ENCODE assay signal across 9 cellular contexts in the genomic region with DNA sequence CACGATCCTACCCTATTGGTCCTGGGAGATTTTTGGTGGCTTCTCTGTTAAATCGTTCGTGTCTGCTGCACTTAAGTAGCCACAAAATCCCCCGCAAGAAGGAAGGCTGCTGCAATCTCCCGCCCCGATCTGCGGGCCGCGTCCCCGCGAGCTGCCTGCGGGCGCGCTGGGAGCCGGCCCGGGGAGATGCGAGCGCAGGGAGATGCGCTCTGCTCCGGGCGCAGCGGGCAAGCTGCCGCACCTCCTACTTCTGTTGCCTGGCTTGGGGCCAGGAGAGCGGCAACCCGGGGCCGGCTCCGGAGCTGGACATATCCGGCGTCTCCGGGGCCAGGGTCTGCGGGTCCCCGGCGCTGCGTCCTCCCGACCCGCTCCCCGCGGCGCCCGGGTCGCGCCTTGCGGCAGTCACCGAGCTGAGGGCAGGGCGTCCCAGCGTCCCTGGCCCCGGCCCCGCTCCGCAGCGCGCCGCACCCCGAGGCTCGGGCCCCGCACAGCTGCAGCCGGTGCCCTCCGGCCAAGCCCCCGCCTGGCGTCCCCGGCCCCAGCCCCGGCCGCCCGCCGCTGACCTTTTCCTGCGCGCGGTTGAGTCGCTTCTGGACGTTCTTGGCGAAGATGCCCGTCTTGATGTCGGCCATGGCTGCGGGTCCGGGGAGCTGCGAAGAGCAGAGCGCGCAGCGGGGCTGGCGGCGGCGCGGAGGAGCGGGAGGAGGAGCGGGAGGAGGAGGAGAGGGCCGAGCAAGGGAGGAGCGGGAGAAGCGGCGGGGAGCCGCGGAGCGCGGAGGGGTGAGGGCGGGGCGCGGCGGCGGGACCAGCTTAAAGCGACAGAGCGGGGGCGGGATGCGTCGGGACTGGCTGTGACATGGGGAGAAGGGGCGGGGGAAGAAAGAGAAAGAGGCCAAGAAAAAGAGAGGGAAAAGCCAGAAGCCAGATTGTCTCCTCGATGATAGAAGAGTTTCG. TPM values are rescaled to one million over a fixed set of nuclear protein-coding genes. Genes with fewer than 3 reads are reported as not detected.
DNase-seq lines count a peak whose midpoint lies in the region; ATAC-seq and TF ChIP-seq lines count a peak whose summit lies in the region.
"Had no signal": no experiment of that assay in that cellular context is flagged by ENCODE, and none has a peak within 500 bp of the region (broad histone marks: within the 10 kb centered on the region; RNA-seq: fewer than 3 reads in every experiment).

A gene (minus strand): TSS at position 654 of the 954 bp plus-strand sequence. CDS start 22 bp downstream, at position 632.

- H3K27me3 ChIP-seq in SJSA1 (replicated peaks) (peaks cover 29% of the 10 kb centered on the region), left lung (peaks cover 18 to 72% of the 10 kb centered on the region in 2 donors)

- peak; percentile 81 for ATAC-seq in left lung

- H3K9me3 ChIP-seq in SJSA1 (replicated peaks) (no peaks in the 10 kb centered on the region), left lung (no peaks in the 10 kb centered on the region)

- H3K36me3 ChIP-seq in SJSA1 = no peaks in the 10 kb centered on the region
- H3K36me3 ChIP-seq in left lung = no peaks in the 10 kb centered on the region

- peak; percentile 53 for DNase-seq in activated CD4-positive, alpha-beta T cell treated with anti-CD3 and anti-CD28 coated beads for 48 hours
- no peak for DNase-seq in activated CD4-positive, alpha-beta T cell treated with anti-CD3 and anti-CD28 coated beads, Interleukin-2, amount 50 U/mL, for 4 hours
- no peak for DNase-seq in SJSA1 (ENCODE audit: low read depth in 1 of 2, low spot score in 2 of 2)
- peak; percentile 19 for DNase-seq in dermis blood vessel endothelial cell
- peak; percentile 51 to 88 for DNase-seq in left lung
- DNase-seq in stimulated activated CD4-positive, alpha-beta T cell treated with anti-CD3 and anti-CD28 coated beads, Interleukin-2, amount 100 ng/mL, for 24 hours = peak; percentile 21 to 63
- no peak for DNase-seq in OCI-M2 (lab: John Stamatoyannopoulos, UW; ENCODE audit: unreplicated experiment)
- no peak for DNase-seq in NCI-H1436 treated with DMSO at 0.1 percent for 48 hours (lab: John Stamatoyannopoulos, UW)

- intact Hi-C loops in left lung (cut with DNase I) = no loop called here

- no peak for TF ChIP-seq CTCF in left lung (IDR thresholded peaks at IDR 0.05)

- H3K4me3 ChIP-seq in SJSA1 (peak within 1 kb of the TSS; percentile 28), left lung (peak within 1 kb of the TSS; percentile 21 to 48)

- H3K27ac ChIP-seq in SJSA1 (no peak within 1 kb of the TSS), left lung (no peak within 1 kb of the TSS)
- H3K27ac ChIP-seq: VCaP had no signal

- peaks cover 4% of the 10 kb centered on the region; the same call in 1 of the 2 replicates for H3K4me1 ChIP-seq in SJSA1 (replicated peaks)
- peaks cover 0 to 14% of the 10 kb centered on the region in 2 donors for H3K4me1 ChIP-seq in left lung

RNA-seq across cellular contexts. Expression of the gene that starts here (rescaled TPM):
- total RNA-seq in SJSA1 (2014; rRNA removed; shearing (Covaris generic)) = not detected in 2 replicates
- total RNA-seq in dermis blood vessel endothelial cell (not detected in 2 replicates), left lung (1 to 10 TPM in 1 of 2 donors, under 1 TPM in 1; 0.90 to 4.8 TPM)

Comparison
In these comparisons a context has a peak if more than half of its experiments do, and no peak if none do; other contexts are left out.
1. DNase-seq: peak in activated CD4-positive, alpha-beta T cell treated with anti-CD3 and anti-CD28 coated beads for 48 hours (single experiment), left lung (2 of 2) and stimulated activated CD4-positive, alpha-beta T cell treated with anti-CD3 and anti-CD28 coated beads, Interleukin-2, amount 100 ng/mL, for 24 hours (2 of 2); none in activated CD4-positive, alpha-beta T cell treated with anti-CD3 and anti-CD28 coated beads, Interleukin-2, amount 50 U/mL, for 4 hours (0 of 2), SJSA1 (0 of 2), OCI-M2 (single experiment) and NCI-H1436 treated with DMSO at 0.1 percent for 48 hours (single experiment).
2. Peak in DNase-seq in dermis blood vessel endothelial cell; RNA of the gene not detected or under 1 TPM.